ENCODE assay signal across 10 cellular contexts in genomic region chr12:3365416-3366385, GRCh38.
DNase-seq lines count a peak whose midpoint lies in the region; TF ChIP-seq lines count a peak whose summit lies in the region.
"Had no signal": no experiment of that assay in that cellular context is flagged by ENCODE, and none has a peak within 500 bp of the region (broad histone marks: within the 10 kb centered on the region; RNA-seq: fewer than 3 reads in every experiment).

No MANE protein-coding gene starts in this region.

- WGBS in transverse colon (ENCODE audit: low coverage in 1 of 2), 2 donors = 6% methylated on average over 47 of the region's 84 CpGs; no CpG with 5 or more reads in 1 of the 2 donors

- in situ Hi-C loops in T47D (cut with HindIII; ENCODE audit: low pct_unique_long_range_greater_than_20kb, low sequenced_read_pairs) = no loop called here
- in situ Hi-C loops in transverse colon (cut with MboI; ENCODE audit: low pct_ligation_motif_present in 1 of 4, low pct_unique_long_range_greater_than_20kb in 1 of 4, low sequenced_read_pairs in 3 of 4) = no loop called here

- H3K36me3 ChIP-seq in kidney epithelial cell (ENCODE audit: control insufficient read depth, insufficient read depth, low read length) (no peaks in the 10 kb centered on the region), transverse colon (no peaks in the 10 kb centered on the region)
- H3K36me3 ChIP-seq in CD4-positive, alpha-beta memory T cell (ENCODE audit: insufficient read depth, low read length) = no peaks in the 10 kb centered on the region

- H3K4me3 ChIP-seq in kidney epithelial cell (ENCODE audit: low read depth, low read length) = peak overlapping the region; percentile 6
- H3K4me3 ChIP-seq in transverse colon = peak overlapping the region in 3 of 4 donors; percentile 0 to 34 (median 32)
- no peak overlapping the region for H3K4me3 ChIP-seq in CD4-positive, alpha-beta memory T cell (ENCODE audit: low read length in 2 of 2)

- peak overlapping the region in 1 of 8 donors; percentile 34 for H3K4me3 Mint-ChIP-seq in CD4-positive, alpha-beta memory T cell

- H3K27ac Mint-ChIP-seq in CD4-positive, alpha-beta memory T cell = no peak overlapping the region
- H3K27ac Mint-ChIP-seq: CD8-positive, alpha-beta T cell had no signal

- TF ChIP-seq EP300 in transverse colon (IDR thresholded peaks at IDR 0.05; ENCODE audit: low read depth) = no peak

- H3K4me1 Mint-ChIP-seq in CD4-positive, alpha-beta memory T cell = peaks cover 0 to 7% (median 3%) of the 10 kb centered on the region in 4 donors

- no peak overlapping the region for H3K27ac ChIP-seq in transverse colon
- no peak overlapping the region for H3K27ac ChIP-seq in CD4-positive, alpha-beta memory T cell (ENCODE audit: low read depth, low read length)

- no peak for TF ChIP-seq CTCF in kidney epithelial cell (IDR thresholded peaks at IDR 0.05; ENCODE audit: insufficient read depth, low read length, poor library complexity, severe bottlenecking)
- no peak for TF ChIP-seq CTCF in transverse colon (IDR thresholded peaks at IDR 0.05)

- peaks cover 18 to 26% of the 10 kb centered on the region in 2 donors for H3K27me3 Mint-ChIP-seq in CD4-positive, alpha-beta memory T cell

- peaks cover 0 to 8% (median 5%) of the 10 kb centered on the region in 4 donors for H3K4me1 ChIP-seq in transverse colon
- no peaks in the 10 kb centered on the region for H3K4me1 ChIP-seq in CD4-positive, alpha-beta memory T cell (ENCODE audit: insufficient read depth, low read length)

- POLR2A ChIA-PET in CD4-positive, alpha-beta memory T cell (lab: Charles Lee; ENCODE audit: partially characterized antibody) = no interaction called here

- intact Hi-C loops in transverse colon (cut with DNase I; ENCODE audit: low total_unique reads) = no loop called here
- intact Hi-C loops in CD4-positive, alpha-beta memory T cell (cut with micrococcal nuclease) = no loop called here

- TF ChIP-seq POLR2A in transverse colon (IDR thresholded peaks at IDR 0.05) = no peak

- CTCF ChIA-PET in CD4-positive, alpha-beta memory T cell (lab: Charles Lee; ENCODE audit: partially characterized antibody) = no interaction called here

- DNase-seq in NCI-H748 (lab: John Stamatoyannopoulos, UW; ENCODE audit: unreplicated experiment) (peak; percentile 64), NCI-H748 treated with DMSO at 0.1 percent for 48 hours (lab: John Stamatoyannopoulos, UW) (no peak), T47D (ENCODE audit: low read depth in 1 of 2, low spot score in 1 of 2) (peak; percentile 67 to 87), kidney epithelial cell (ENCODE audit: low read depth) (no peak), transverse colon (no peak), HuH-7.5 (ENCODE audit: low spot score) (no peak), SKM-1 treated with dmso at 0.1 percent for 144 hours (lab: John Stamatoyannopoulos, UW; ENCODE audit: unreplicated experiment) (no peak)
- DNase-seq in CD4-positive, alpha-beta memory T cell = no peak
- DNase-seq: CD8-positive, alpha-beta T cell; NCI-H2107 had no signal

- no peaks in the 10 kb centered on the region for H3K9me3 ChIP-seq in transverse colon
- H3K9me3 ChIP-seq in CD4-positive, alpha-beta memory T cell (ENCODE audit: control insufficient read depth in 1 of 2, low read length in 2 of 2) = no peaks in the 10 kb centered on the region

- no peaks in the 10 kb centered on the region for H3K9me3 Mint-ChIP-seq in CD4-positive, alpha-beta memory T cell
- H3K9me3 Mint-ChIP-seq: CD8-positive, alpha-beta T cell had no signal

- H3K27me3 ChIP-seq in kidney epithelial cell (ENCODE audit: control insufficient read depth, insufficient read depth, low read length) = peaks cover 43% of the 10 kb centered on the region
- peaks cover 66% of the 10 kb centered on the region for H3K27me3 ChIP-seq in transverse colon
- peaks cover 8% of the 10 kb centered on the region for H3K27me3 ChIP-seq in CD4-positive, alpha-beta memory T cell (ENCODE audit: insufficient read depth, low read length)

- no peaks in the 10 kb centered on the region for H3K36me3 Mint-ChIP-seq in CD4-positive, alpha-beta memory T cell
- H3K36me3 Mint-ChIP-seq: CD8-positive, alpha-beta T cell had no signal

Comparison
In these comparisons a context has a peak if more than half of its experiments do, and no peak if none do; other contexts are left out.
1. DNase-seq: peak in NCI-H748 (single experiment) and T47D (2 of 2); none in NCI-H748 treated with DMSO at 0.1 percent for 48 hours (single experiment), kidney epithelial cell (single experiment), transverse colon (single experiment), HuH-7.5 (single experiment), CD4-positive, alpha-beta memory T cell (0 of 5) and SKM-1 treated with dmso at 0.1 percent for 144 hours (single experiment).
2. H3K4me3 ChIP-seq: peak in kidney epithelial cell (single experiment) and transverse colon (3 of 4); none in CD4-positive, alpha-beta memory T cell (0 of 2).